11 cellular contexts compared by ENCODE assay signal in genomic region chr5:134784241-134784920, GRCh38. TPM values are rescaled to one million over a fixed set of nuclear protein-coding genes. Genes with fewer than 3 reads are reported as not detected.
DNase-seq lines count a peak whose midpoint lies in the region; ATAC-seq, FAIRE-seq and TF ChIP-seq lines count a peak whose summit lies in the region.
"Had no signal": no experiment of that assay in that cellular context is flagged by ENCODE, and none has a peak within 500 bp of the region (broad histone marks: within the 10 kb centered on the region; RNA-seq: fewer than 3 reads in every experiment).

No MANE protein-coding gene starts in this region.

- peak in 4 of 5 donors; percentile 4 to 22 (median 14) for DNase-seq in CD4-positive, alpha-beta memory T cell
- peak; percentile 25 for DNase-seq in Jurkat, Clone E6-1 (ENCODE audit: low read depth, low spot score)
- DNase-seq in bronchial epithelial cell (ENCODE audit: low read depth) (peak; percentile 19), myocyte (ENCODE audit: low read depth) (peak; percentile 5), prostate gland (ENCODE audit: low spot score) (no peak), 8988T (no peak)
- DNase-seq: pancreas had no signal

- no peak overlapping the region for H3K4me3 Mint-ChIP-seq in CD4-positive, alpha-beta memory T cell
- H3K4me3 Mint-ChIP-seq: dendritic cell treated with granulocyte-macrophage colony-stimulating factor and Interleukin-4, amounts not matched to agents 40 ng/mL and 50 ng/mL, for 4 days had no signal

- POLR2A ChIA-PET in CD4-positive, alpha-beta memory T cell (lab: Charles Lee; ENCODE audit: partially characterized antibody), result interaction anchor here (1.0 kb wide), 1 partner anchor 120 kb away, joined by 5 read pairs; the partner anchor contains the start of gene PCBD2

- TF ChIP-seq CTCF in bronchial epithelial cell (IDR thresholded peaks at IDR 0.05; ENCODE audit: insufficient read depth, low read length, severe bottlenecking) (peak; percentile 28), prostate gland (IDR thresholded peaks at IDR 0.05) (peak in 2 of 4 experiments; percentile 23 to 32)

- H3K4me1 ChIP-seq in CD4-positive, alpha-beta memory T cell (ENCODE audit: insufficient read depth, low read length), result no peaks in the 10 kb centered on the region
- no peaks in the 10 kb centered on the region for H3K4me1 ChIP-seq in prostate gland (replicated peaks)
- H3K4me1 ChIP-seq: pancreas had no signal

- intact Hi-C loops in CD4-positive, alpha-beta memory T cell (cut with micrococcal nuclease), result loop anchor here (1.0 kb wide), 1 partner anchor 121 kb away; the partner anchor contains the start of gene PCBD2
- intact Hi-C loops in prostate gland (cut with DNase I), result loop anchor here (10.0 kb wide), 1 partner anchor 120 kb away; the partner anchor contains the start of gene PCBD2

- no peaks in the 10 kb centered on the region for H3K27me3 ChIP-seq in CD4-positive, alpha-beta memory T cell (ENCODE audit: insufficient read depth, low read length)
- H3K27me3 ChIP-seq in bronchial epithelial cell (ENCODE audit: control insufficient read depth, insufficient read depth, low read length) (no peaks in the 10 kb centered on the region), prostate gland (replicated peaks; ENCODE audit: insufficient read depth) (no peaks in the 10 kb centered on the region)
- H3K27me3 ChIP-seq: pancreas had no signal

- TF ChIP-seq POLR2A in prostate gland (IDR thresholded peaks at IDR 0.05), result no peak

- H3K36me3 ChIP-seq in CD4-positive, alpha-beta memory T cell (ENCODE audit: insufficient read depth, low read length), result peaks cover 63% of the 10 kb centered on the region
- H3K36me3 ChIP-seq in bronchial epithelial cell (ENCODE audit: control insufficient read depth, insufficient read depth, low read length) (peaks cover 6% of the 10 kb centered on the region), prostate gland (peaks cover 0 to 6% of the 10 kb centered on the region in 2 donors)

- H3K27ac ChIP-seq in CD4-positive, alpha-beta memory T cell (ENCODE audit: low read depth, low read length), result no peak overlapping the region
- no peak overlapping the region for H3K27ac ChIP-seq in prostate gland
- H3K27ac ChIP-seq: pancreas had no signal

- H3K27me3 Mint-ChIP-seq in CD4-positive, alpha-beta memory T cell, result no peaks in the 10 kb centered on the region
- H3K27me3 Mint-ChIP-seq: dendritic cell treated with granulocyte-macrophage colony-stimulating factor and Interleukin-4, amounts not matched to agents 40 ng/mL and 50 ng/mL, for 4 days had no signal

- 41% methylated on average over 4 of the region's 4 CpGs for WGBS in prostate gland

- FAIRE-seq in bronchial epithelial cell (lab: Jason Lieb, UNC), result no peak
- FAIRE-seq: pancreas, TTC549 had no signal

- no peaks in the 10 kb centered on the region for H3K9me3 ChIP-seq in CD4-positive, alpha-beta memory T cell (ENCODE audit: control insufficient read depth in 1 of 2, low read length in 2 of 2)
- no peaks in the 10 kb centered on the region for H3K9me3 ChIP-seq in prostate gland
- H3K9me3 ChIP-seq: pancreas had no signal

- H3K4me1 Mint-ChIP-seq in CD4-positive, alpha-beta memory T cell, result no peaks in the 10 kb centered on the region

- ATAC-seq in HG02571 (IDR thresholded peaks at IDR 0.05; ENCODE audit: unreplicated experiment) (no peak), GM21528 (IDR thresholded peaks at IDR 0.05; ENCODE audit: low FRiP score, unreplicated experiment) (no peak)
- ATAC-seq: pancreas had no signal

- CTCF ChIA-PET in CD4-positive, alpha-beta memory T cell (lab: Charles Lee; ENCODE audit: partially characterized antibody), result interaction anchor here (0.8 to 1.2 kb wide), 2 partner anchors 119 to 121 kb away, joined by 5 read pairs; partner anchors contain the start of gene PCBD2

- no peaks in the 10 kb centered on the region for H3K9me3 Mint-ChIP-seq in CD4-positive, alpha-beta memory T cell
- H3K9me3 Mint-ChIP-seq: dendritic cell treated with granulocyte-macrophage colony-stimulating factor and Interleukin-4, amounts not matched to agents 40 ng/mL and 50 ng/mL, for 4 days had no signal

- peak overlapping the region in 3 of 7 donors; percentile 24 to 64 (median 59) for H3K27ac Mint-ChIP-seq in CD4-positive, alpha-beta memory T cell
- H3K27ac Mint-ChIP-seq: dendritic cell treated with granulocyte-macrophage colony-stimulating factor and Interleukin-4, amounts not matched to agents 40 ng/mL and 50 ng/mL, for 4 days had no signal

- peaks cover 41 to 72% of the 10 kb centered on the region in 2 donors for H3K36me3 Mint-ChIP-seq in CD4-positive, alpha-beta memory T cell

- no peak overlapping the region for H3K4me3 ChIP-seq in CD4-positive, alpha-beta memory T cell (ENCODE audit: low read length in 2 of 2)
- no peak overlapping the region for H3K4me3 ChIP-seq in Jurkat, Clone E6-1 (ENCODE audit: low read length)
- H3K4me3 ChIP-seq in bronchial epithelial cell (ENCODE audit: low read depth, low read length) (no peak overlapping the region), prostate gland (no peak overlapping the region)
- H3K4me3 ChIP-seq: pancreas had no signal

RNA-seq across cellular contexts. Expression of gene DDX46, which starts 25.8 kb away (rescaled TPM):
- 10 to 100 TPM; 59.9 to 66.8 TPM for total RNA-seq in CD4-positive, alpha-beta memory T cell
- polyA plus RNA-seq in CD4-positive, alpha-beta memory T cell, result 10 to 100 TPM; 19.6 to 25.1 TPM
- polyA plus RNA-seq in Jurkat, Clone E6-1 (2012; ENCODE audit: insufficient read depth, insufficient read length), result 82.1 TPM
- total RNA-seq in bronchial epithelial cell (10.8 and 14.0 TPM in 2 replicates), myocyte (20.5 and 31.4 TPM in 2 replicates), prostate gland (10 to 100 TPM; 25.9 to 28.2 TPM)
- polyA plus RNA-seq in myocyte (2012), result 18.7 TPM

RNA-seq across cellular contexts. Expression of gene CAMLG, which starts 46.0 kb away (rescaled TPM):
- total RNA-seq in CD4-positive, alpha-beta memory T cell, result 10 to 100 TPM; 26.7 to 33.8 TPM
- 10 to 100 TPM; 41.0 to 48.2 TPM for polyA plus RNA-seq in CD4-positive, alpha-beta memory T cell
- 35.3 TPM for polyA plus RNA-seq in Jurkat, Clone E6-1 (2012; ENCODE audit: insufficient read depth, insufficient read length)
- total RNA-seq in bronchial epithelial cell (19.3 and 32.9 TPM in 2 replicates), myocyte (22.0 and 22.6 TPM in 2 replicates), prostate gland (10 to 100 TPM; 26.4 to 31.3 TPM)
- 38.6 TPM for polyA plus RNA-seq in myocyte (2012)

Comparison
In these comparisons a context has a peak if more than half of its experiments do, and no peak if none do; other contexts are left out.
1. DNase-seq: peak in CD4-positive, alpha-beta memory T cell (4 of 5), Jurkat, Clone E6-1 (single experiment), bronchial epithelial cell (single experiment) and myocyte (single experiment); none in prostate gland (single experiment) and 8988T (single experiment).